ENCODE assay signal across 1 cellular context in the genomic region with DNA sequence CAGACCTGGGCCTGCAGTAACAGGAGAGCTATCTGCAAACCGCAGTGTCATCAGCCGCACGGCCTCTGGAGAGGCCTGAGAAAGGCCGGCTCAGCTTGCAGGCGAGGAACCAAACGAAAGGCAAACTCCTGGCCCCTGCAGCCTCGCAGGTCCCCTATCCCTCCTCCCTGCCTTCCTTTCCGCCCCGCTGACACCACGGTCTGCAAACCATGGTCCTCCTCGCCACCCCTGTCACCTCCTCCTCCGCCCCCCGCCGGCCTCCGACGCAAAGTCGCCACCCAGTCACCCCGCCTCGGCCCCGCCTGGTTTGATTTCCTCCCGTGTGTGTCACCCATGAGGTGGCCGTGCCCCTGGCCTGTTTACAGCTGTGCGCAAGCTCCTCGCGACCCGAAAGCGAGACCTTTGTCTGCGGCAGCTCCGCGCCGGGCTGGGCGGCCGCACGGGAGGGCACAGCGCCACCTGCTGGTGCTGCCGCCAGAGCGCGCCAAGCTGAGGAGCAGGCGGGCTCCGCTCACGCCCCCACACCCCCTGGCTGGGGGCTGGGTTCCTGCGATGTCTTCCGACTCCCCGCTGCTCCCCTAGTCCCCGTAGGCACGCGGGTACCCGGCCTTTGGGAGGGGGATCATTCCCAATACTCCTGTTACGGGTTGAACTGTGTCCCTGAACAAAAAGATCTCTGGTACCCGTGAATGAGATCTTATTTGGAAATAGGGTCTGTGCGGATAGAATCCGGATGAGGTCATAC.
A peak's percentile ranks its signal among the peaks of the same experiment; 100 is the strongest.
TF ChIP-seq lines count a peak whose summit lies in the region.

No MANE protein-coding gene starts in this region.

TF ChIP-seq in HEK293, 187 proteins besides CTCF, POLR2A, EP300 and RAD21 (continued from another document and continues in another):
- TF ChIP-seq OVOL3 (tag by site-specific recombination; IDR thresholded peaks at IDR 0.05), result no peak
- TF ChIP-seq, protein P1, sequence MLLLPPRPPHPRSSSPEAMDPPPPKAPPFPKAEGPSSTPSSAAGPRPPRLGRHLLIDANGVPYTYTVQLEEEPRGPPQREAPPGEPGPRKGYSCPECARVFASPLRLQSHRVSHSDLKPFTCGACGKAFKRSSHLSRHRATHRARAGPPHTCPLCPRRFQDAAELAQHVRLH (tag by site-specific recombination; IDR thresholded peaks at IDR 0.05), result no peak
- no peak for TF ChIP-seq ZNF132 (tag by site-specific recombination; IDR thresholded peaks at IDR 0.05; ENCODE audit: borderline replicate concordance)
- TF ChIP-seq, protein P2, sequence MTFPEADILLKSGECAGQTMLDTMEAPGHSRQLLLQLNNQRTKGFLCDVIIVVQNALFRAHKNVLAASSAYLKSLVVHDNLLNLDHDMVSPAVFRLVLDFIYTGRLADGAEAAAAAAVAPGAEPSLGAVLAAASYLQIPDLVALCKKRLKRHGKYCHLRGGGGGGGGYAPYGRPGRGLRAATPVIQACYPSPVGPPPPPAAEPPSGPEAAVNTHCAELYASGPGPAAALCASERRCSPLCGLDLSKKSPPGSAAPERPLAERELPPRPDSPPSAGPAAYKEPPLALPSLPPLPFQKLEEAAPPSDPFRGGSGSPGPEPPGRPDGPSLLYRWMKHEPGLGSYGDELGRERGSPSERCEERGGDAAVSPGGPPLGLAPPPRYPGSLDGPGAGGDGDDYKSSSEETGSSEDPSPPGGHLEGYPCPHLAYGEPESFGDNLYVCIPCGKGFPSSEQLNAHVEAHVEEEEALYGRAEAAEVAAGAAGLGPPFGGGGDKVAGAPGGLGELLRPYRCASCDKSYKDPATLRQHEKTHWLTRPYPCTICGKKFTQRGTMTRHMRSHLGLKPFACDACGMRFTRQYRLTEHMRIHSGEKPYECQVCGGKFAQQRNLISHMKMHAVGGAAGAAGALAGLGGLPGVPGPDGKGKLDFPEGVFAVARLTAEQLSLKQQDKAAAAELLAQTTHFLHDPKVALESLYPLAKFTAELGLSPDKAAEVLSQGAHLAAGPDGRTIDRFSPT (tag by site-specific recombination; IDR thresholded peaks at IDR 0.05), result peak; percentile 71; the same call in 1 of the 2 replicates
- TF ChIP-seq GLI2 (tag by site-specific recombination; IDR thresholded peaks at IDR 0.05; ENCODE audit: borderline replicate concordance, low read depth), result no peak
- peak; percentile 98 for TF ChIP-seq ZNF2 (tag by site-specific recombination; IDR thresholded peaks at IDR 0.05)
- TF ChIP-seq KLF16 (tag by site-specific recombination; IDR thresholded peaks at IDR 0.05), result peak; percentile 95
- TF ChIP-seq ZNF768 (tag by site-specific recombination; IDR thresholded peaks at IDR 0.05), result no peak; the same call in 1 of the 2 replicates
- TF ChIP-seq, protein P3, sequence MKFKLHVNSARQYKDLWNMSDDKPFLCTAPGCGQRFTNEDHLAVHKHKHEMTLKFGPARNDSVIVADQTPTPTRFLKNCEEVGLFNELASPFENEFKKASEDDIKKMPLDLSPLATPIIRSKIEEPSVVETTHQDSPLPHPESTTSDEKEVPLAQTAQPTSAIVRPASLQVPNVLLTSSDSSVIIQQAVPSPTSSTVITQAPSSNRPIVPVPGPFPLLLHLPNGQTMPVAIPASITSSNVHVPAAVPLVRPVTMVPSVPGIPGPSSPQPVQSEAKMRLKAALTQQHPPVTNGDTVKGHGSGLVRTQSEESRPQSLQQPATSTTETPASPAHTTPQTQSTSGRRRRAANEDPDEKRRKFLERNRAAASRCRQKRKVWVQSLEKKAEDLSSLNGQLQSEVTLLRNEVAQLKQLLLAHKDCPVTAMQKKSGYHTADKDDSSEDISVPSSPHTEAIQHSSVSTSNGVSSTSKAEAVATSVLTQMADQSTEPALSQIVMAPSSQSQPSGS (tag by site-specific recombination; IDR thresholded peaks at IDR 0.05; ENCODE audit: low read depth), result 0 out of 2 replicates have a peak, but pooled peaks have one; percentile 59
- no peak for TF ChIP-seq ZSCAN23 (tag by site-specific recombination; IDR thresholded peaks at IDR 0.05)
- TF ChIP-seq ZNF660 (tag by site-specific recombination; IDR thresholded peaks at IDR 0.05), result peak; percentile 79
- TF ChIP-seq ZNF544 (tag by site-specific recombination; IDR thresholded peaks at IDR 0.05), result no peak
- no peak for TF ChIP-seq ZNF555 (tag by site-specific recombination; conservative IDR thresholded peaks at IDR 0.05)
- TF ChIP-seq SCRT1 (tag by site-specific recombination; IDR thresholded peaks at IDR 0.05; ENCODE audit: borderline replicate concordance), result no peak
- no peak for TF ChIP-seq HOXC10 (CRISPR knock-in tag; IDR thresholded peaks at IDR 0.05)
- TF ChIP-seq ZNF274 (IDR thresholded peaks at IDR 0.05; ENCODE audit: low read length), result no peak
- no peak for TF ChIP-seq ZNF274 (tag by site-specific recombination; IDR thresholded peaks at IDR 0.05; ENCODE audit: borderline replicate concordance)
- TF ChIP-seq ZNF24 (tag by site-specific recombination; IDR thresholded peaks at IDR 0.05), result no peak
- TF ChIP-seq ZNF146 (tag by site-specific recombination; IDR thresholded peaks at IDR 0.05), result no peak
- no peak for TF ChIP-seq ZNF571 (tag by site-specific recombination; IDR thresholded peaks at IDR 0.05)
- TF ChIP-seq, protein P4, sequence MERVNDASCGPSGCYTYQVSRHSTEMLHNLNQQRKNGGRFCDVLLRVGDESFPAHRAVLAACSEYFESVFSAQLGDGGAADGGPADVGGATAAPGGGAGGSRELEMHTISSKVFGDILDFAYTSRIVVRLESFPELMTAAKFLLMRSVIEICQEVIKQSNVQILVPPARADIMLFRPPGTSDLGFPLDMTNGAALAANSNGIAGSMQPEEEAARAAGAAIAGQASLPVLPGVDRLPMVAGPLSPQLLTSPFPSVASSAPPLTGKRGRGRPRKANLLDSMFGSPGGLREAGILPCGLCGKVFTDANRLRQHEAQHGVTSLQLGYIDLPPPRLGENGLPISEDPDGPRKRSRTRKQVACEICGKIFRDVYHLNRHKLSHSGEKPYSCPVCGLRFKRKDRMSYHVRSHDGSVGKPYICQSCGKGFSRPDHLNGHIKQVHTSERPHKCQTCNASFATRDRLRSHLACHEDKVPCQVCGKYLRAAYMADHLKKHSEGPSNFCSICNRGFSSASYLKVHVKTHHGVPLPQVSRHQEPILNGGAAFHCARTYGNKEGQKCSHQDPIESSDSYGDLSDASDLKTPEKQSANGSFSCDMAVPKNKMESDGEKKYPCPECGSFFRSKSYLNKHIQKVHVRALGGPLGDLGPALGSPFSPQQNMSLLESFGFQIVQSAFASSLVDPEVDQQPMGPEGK (tag by site-specific recombination; IDR thresholded peaks at IDR 0.05), result peak; percentile 99
- TF ChIP-seq ZNF777 (tag by site-specific recombination; IDR thresholded peaks at IDR 0.05; ENCODE audit: borderline replicate concordance), result no peak
- TF ChIP-seq RBAK (tag by site-specific recombination; IDR thresholded peaks at IDR 0.05), result no peak
- TF ChIP-seq ZNF530 (tag by site-specific recombination; IDR thresholded peaks at IDR 0.05; ENCODE audit: low read depth), result no peak
- no peak for TF ChIP-seq ZNF341 (tag by site-specific recombination; IDR thresholded peaks at IDR 0.05; ENCODE audit: low read depth)
- TF ChIP-seq ZNF561 (tag by site-specific recombination; IDR thresholded peaks at IDR 0.05; ENCODE audit: borderline replicate concordance), result peak; percentile 52; the same call in 1 of the 2 replicates
- 0 out of 2 replicates have a peak, but pooled peaks have one; percentile 43 for TF ChIP-seq ZNF76 (tag by site-specific recombination; IDR thresholded peaks at IDR 0.05; ENCODE audit: borderline replicate concordance, low read depth)
- TF ChIP-seq ZNF600 (tag by site-specific recombination; IDR thresholded peaks at IDR 0.05), result peak; percentile 93
- TF ChIP-seq ZNF654 (tag by site-specific recombination; IDR thresholded peaks at IDR 0.05; ENCODE audit: low read depth), result peak; percentile 49
- no peak for TF ChIP-seq REPIN1 (tag by site-specific recombination; IDR thresholded peaks at IDR 0.05; ENCODE audit: low read depth)
- no peak; the same call in 1 of the 2 replicates for TF ChIP-seq ZNF10 (tag by site-specific recombination; IDR thresholded peaks at IDR 0.05)
- TF ChIP-seq ZNF169 (tag by site-specific recombination; IDR thresholded peaks at IDR 0.05), result no peak
- TF ChIP-seq, protein P5, sequence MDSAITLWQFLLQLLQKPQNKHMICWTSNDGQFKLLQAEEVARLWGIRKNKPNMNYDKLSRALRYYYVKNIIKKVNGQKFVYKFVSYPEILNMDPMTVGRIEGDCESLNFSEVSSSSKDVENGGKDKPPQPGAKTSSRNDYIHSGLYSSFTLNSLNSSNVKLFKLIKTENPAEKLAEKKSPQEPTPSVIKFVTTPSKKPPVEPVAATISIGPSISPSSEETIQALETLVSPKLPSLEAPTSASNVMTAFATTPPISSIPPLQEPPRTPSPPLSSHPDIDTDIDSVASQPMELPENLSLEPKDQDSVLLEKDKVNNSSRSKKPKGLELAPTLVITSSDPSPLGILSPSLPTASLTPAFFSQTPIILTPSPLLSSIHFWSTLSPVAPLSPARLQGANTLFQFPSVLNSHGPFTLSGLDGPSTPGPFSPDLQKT (IDR thresholded peaks at IDR 0.05; ENCODE audit: borderline replicate concordance, low read depth, low read length), result no peak
- TF ChIP-seq ZNF792 (tag by site-specific recombination; IDR thresholded peaks at IDR 0.05), result no peak
- no peak for TF ChIP-seq PRDM1 (tag by site-specific recombination; IDR thresholded peaks at IDR 0.05)
- TF ChIP-seq, protein P6, sequence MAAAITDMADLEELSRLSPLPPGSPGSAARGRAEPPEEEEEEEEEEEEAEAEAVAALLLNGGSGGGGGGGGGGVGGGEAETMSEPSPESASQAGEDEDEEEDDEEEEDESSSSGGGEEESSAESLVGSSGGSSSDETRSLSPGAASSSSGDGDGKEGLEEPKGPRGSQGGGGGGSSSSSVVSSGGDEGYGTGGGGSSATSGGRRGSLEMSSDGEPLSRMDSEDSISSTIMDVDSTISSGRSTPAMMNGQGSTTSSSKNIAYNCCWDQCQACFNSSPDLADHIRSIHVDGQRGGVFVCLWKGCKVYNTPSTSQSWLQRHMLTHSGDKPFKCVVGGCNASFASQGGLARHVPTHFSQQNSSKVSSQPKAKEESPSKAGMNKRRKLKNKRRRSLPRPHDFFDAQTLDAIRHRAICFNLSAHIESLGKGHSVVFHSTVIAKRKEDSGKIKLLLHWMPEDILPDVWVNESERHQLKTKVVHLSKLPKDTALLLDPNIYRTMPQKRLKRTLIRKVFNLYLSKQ (tag by site-specific recombination; IDR thresholded peaks at IDR 0.05; ENCODE audit: borderline replicate concordance), result no peak
- TF ChIP-seq KLF8 (tag by site-specific recombination; IDR thresholded peaks at IDR 0.05), result peak; percentile 96
- TF ChIP-seq ZNF830 (tag by site-specific recombination; IDR thresholded peaks at IDR 0.05; ENCODE audit: low read depth), result no peak
- TF ChIP-seq, protein P7, sequence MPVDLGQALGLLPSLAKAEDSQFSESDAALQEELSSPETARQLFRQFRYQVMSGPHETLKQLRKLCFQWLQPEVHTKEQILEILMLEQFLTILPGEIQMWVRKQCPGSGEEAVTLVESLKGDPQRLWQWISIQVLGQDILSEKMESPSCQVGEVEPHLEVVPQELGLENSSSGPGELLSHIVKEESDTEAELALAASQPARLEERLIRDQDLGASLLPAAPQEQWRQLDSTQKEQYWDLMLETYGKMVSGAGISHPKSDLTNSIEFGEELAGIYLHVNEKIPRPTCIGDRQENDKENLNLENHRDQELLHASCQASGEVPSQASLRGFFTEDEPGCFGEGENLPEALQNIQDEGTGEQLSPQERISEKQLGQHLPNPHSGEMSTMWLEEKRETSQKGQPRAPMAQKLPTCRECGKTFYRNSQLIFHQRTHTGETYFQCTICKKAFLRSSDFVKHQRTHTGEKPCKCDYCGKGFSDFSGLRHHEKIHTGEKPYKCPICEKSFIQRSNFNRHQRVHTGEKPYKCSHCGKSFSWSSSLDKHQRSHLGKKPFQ (tag by site-specific recombination; IDR thresholded peaks at IDR 0.05), result no peak
- TF ChIP-seq, protein P8, sequence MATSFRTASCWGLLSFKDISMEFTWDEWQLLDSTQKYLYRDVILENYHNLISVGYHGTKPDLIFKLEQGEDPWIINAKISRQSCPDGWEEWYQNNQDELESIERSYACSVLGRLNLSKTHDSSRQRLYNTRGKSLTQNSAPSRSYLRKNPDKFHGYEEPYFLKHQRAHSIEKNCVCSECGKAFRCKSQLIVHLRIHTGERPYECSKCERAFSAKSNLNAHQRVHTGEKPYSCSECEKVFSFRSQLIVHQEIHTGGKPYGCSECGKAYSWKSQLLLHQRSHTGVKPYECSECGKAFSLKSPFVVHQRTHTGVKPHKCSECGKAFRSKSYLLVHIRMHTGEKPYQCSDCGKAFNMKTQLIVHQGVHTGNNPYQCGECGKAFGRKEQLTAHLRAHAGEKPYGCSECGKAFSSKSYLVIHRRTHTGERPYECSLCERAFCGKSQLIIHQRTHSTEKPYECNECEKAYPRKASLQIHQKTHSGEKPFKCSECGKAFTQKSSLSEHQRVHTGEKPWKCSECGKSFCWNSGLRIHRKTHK (tag by site-specific recombination; IDR thresholded peaks at IDR 0.05), result no peak
- TF ChIP-seq KLF1 (tag by site-specific recombination; IDR thresholded peaks at IDR 0.05), result peak; percentile 97
- no peak for TF ChIP-seq YY1 (tag by site-specific recombination; IDR thresholded peaks at IDR 0.05)
- peak; percentile 90 for TF ChIP-seq BCL11B (tag by site-specific recombination; IDR thresholded peaks at IDR 0.05; ENCODE audit: low read depth)
- TF ChIP-seq ZNF514 (tag by site-specific recombination; IDR thresholded peaks at IDR 0.05), result no peak
- no peak for TF ChIP-seq ZNF621 (tag by site-specific recombination; IDR thresholded peaks at IDR 0.05)
- TF ChIP-seq, protein P9, sequence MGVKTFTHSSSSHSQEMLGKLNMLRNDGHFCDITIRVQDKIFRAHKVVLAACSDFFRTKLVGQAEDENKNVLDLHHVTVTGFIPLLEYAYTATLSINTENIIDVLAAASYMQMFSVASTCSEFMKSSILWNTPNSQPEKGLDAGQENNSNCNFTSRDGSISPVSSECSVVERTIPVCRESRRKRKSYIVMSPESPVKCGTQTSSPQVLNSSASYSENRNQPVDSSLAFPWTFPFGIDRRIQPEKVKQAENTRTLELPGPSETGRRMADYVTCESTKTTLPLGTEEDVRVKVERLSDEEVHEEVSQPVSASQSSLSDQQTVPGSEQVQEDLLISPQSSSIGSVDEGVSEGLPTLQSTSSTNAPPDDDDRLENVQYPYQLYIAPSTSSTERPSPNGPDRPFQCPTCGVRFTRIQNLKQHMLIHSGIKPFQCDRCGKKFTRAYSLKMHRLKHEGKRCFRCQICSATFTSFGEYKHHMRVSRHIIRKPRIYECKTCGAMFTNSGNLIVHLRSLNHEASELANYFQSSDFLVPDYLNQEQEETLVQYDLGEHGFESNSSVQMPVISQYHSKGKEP (tag by site-specific recombination; IDR thresholded peaks at IDR 0.05), result no peak
- peak; percentile 86 for TF ChIP-seq KLF7 (tag by site-specific recombination; IDR thresholded peaks at IDR 0.05; ENCODE audit: borderline replicate concordance)
- peak; percentile 45; the same call in 1 of the 2 replicates for TF ChIP-seq IKZF3 (tag by site-specific recombination; IDR thresholded peaks at IDR 0.05)
- TF ChIP-seq, protein P10, sequence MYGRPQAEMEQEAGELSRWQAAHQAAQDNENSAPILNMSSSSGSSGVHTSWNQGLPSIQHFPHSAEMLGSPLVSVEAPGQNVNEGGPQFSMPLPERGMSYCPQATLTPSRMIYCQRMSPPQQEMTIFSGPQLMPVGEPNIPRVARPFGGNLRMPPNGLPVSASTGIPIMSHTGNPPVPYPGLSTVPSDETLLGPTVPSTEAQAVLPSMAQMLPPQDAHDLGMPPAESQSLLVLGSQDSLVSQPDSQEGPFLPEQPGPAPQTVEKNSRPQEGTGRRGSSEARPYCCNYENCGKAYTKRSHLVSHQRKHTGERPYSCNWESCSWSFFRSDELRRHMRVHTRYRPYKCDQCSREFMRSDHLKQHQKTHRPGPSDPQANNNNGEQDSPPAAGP (tag by site-specific recombination; IDR thresholded peaks at IDR 0.05), result peak; percentile 96
- peak; percentile 93 for TF ChIP-seq KLF9 (tag by site-specific recombination; IDR thresholded peaks at IDR 0.05; ENCODE audit: low read depth)
- no peak for TF ChIP-seq ZNF707 (tag by site-specific recombination; IDR thresholded peaks at IDR 0.05)
